In the genomic region with DNA sequence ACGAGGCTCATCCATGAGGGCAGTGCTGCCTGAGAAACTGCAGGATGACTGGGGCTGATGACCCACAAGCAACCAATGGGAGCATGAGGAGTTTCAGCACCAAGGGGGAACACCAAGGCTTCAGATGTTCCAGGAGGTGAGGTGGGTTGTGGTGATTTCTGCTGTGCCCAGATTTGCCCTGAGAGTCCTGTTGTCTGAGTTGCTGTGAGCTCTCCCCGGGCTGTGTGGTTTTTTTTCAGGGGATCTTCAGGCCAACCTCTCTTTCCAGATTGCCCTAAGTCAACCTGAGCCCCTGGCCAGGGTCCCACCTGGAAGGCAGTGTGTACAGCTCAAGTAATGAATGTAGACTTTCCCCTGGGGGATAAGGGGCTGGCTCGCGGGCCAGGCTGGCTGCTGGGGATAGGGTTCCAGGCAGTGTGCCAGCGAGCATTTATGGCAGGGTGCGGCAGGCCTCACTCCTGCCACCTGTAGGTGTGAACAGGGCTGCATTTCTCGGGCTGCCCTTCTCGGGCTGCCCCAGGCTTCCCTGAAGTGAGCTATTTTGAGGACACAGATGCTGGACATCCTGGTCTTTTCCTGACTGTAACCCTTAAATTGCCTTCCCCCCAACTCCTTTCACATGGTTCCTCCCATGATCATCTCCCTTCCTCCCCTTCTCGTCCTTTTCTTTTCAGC, we compare ENCODE assay signal across 9 cellular contexts. TPM values are rescaled to one million over a fixed set of nuclear protein-coding genes. Genes with fewer than 3 reads are reported as not detected.
DNase-seq lines count a peak whose midpoint lies in the region; ATAC-seq and TF ChIP-seq lines count a peak whose summit lies in the region.
"Had no signal": no experiment of that assay in that cellular context is flagged by ENCODE, and none has a peak within 500 bp of the region (broad histone marks: within the 10 kb centered on the region; RNA-seq: fewer than 3 reads in every experiment).

No MANE protein-coding gene starts in this region.

- no peak overlapping the region for H3K4me2 ChIP-seq in KMS-11

- no peaks in the 10 kb centered on the region; the same call in 1 of the 2 replicates for H3K27me3 ChIP-seq in KMS-11 (ENCODE audit: insufficient read depth, low read depth)

- no peak overlapping the region for H3K4me3 Mint-ChIP-seq in stimulated activated effector memory CD8-positive, alpha-beta T cell treated with anti-CD3 and anti-CD28 coated beads, Interleukin-12 subunit alpha, Interleukin-12 subunit beta, amount 100 ng/mL, for 72 hours

- no peak overlapping the region for H3K27ac ChIP-seq in KMS-11
- H3K27ac ChIP-seq: SK-N-MC had no signal

- no peaks in the 10 kb centered on the region for H3K36me3 Mint-ChIP-seq in stimulated activated effector memory CD8-positive, alpha-beta T cell treated with anti-CD3 and anti-CD28 coated beads, Interleukin-12 subunit alpha, Interleukin-12 subunit beta, amount 100 ng/mL, for 72 hours

- intact Hi-C loops in Right ventricle myocardium superior (cut with DNase I) = loop anchor here (10.0 kb wide), 1 partner anchor 70 kb away; no protein-coding TSS in a partner anchor

- H3K9ac ChIP-seq in KMS-11 = no peak overlapping the region

- no peaks in the 10 kb centered on the region for H3K79me2 ChIP-seq in KMS-11 (ENCODE audit: insufficient read depth, low read depth)

- H3K9me3 Mint-ChIP-seq in stimulated activated effector memory CD8-positive, alpha-beta T cell treated with anti-CD3 and anti-CD28 coated beads, Interleukin-12 subunit alpha, Interleukin-12 subunit beta, amount 100 ng/mL, for 72 hours = no peaks in the 10 kb centered on the region

- no peak overlapping the region for H3K27ac Mint-ChIP-seq in stimulated activated effector memory CD8-positive, alpha-beta T cell treated with anti-CD3 and anti-CD28 coated beads, Interleukin-12 subunit alpha, Interleukin-12 subunit beta, amount 100 ng/mL, for 72 hours

- no peak overlapping the region for H3K4me3 ChIP-seq in KMS-11 (IDR thresholded peaks at IDR 0.05; ENCODE audit: insufficient read depth, low read depth, low read length)
- H3K4me3 ChIP-seq: SK-N-MC had no signal

- DNase-seq in ELF-1 (ENCODE audit: low read depth, low spot score) (peak; percentile 75), SK-N-DZ (ENCODE audit: low spot score) (peak; percentile 74), Right ventricle myocardium superior (peak; percentile 72), T1000 (lab: John Stamatoyannopoulos, UW) (no peak), NOMO-1 (lab: John Stamatoyannopoulos, UW; ENCODE audit: unreplicated experiment in 2 of 2) (no peak)
- no peak for DNase-seq in stimulated activated effector memory CD8-positive, alpha-beta T cell treated with anti-CD3 and anti-CD28 coated beads, Interleukin-12 subunit alpha, Interleukin-12 subunit beta, amount 100 ng/mL, for 72 hours (ENCODE audit: low spot score in 2 of 2)

- no peaks in the 10 kb centered on the region for H3K4me1 ChIP-seq in KMS-11 (ENCODE audit: low read depth, poor library complexity, severe bottlenecking)

- H3K36me3 ChIP-seq in KMS-11 (ENCODE audit: insufficient read depth) = no peaks in the 10 kb centered on the region

- no peaks in the 10 kb centered on the region for H4K20me1 ChIP-seq in KMS-11 (ENCODE audit: insufficient read depth)

- ATAC-seq in Right ventricle myocardium superior (ENCODE audit: poor library complexity) = peak; percentile 94
- ATAC-seq in stimulated activated effector memory CD8-positive, alpha-beta T cell treated with anti-CD3 and anti-CD28 coated beads, Interleukin-12 subunit alpha, Interleukin-12 subunit beta, amount 100 ng/mL, for 72 hours = peak; percentile 71
- no peak for ATAC-seq in GM19395 (IDR thresholded peaks at IDR 0.05; ENCODE audit: unreplicated experiment)

- no peak overlapping the region for H2AFZ ChIP-seq in KMS-11 (ENCODE audit: low read depth)

- 0 out of 2 replicates have a peak, but pooled peaks have one; percentile 17 for TF ChIP-seq CTCF in KMS-11 (conservative IDR thresholded peaks at IDR 0.05; ENCODE audit: low read depth, low read length)

- H3K4me1 Mint-ChIP-seq in stimulated activated effector memory CD8-positive, alpha-beta T cell treated with anti-CD3 and anti-CD28 coated beads, Interleukin-12 subunit alpha, Interleukin-12 subunit beta, amount 100 ng/mL, for 72 hours = no peaks in the 10 kb centered on the region

RNA-seq across cellular contexts. Expression of gene SLC22A6, which starts 9.8 kb away (rescaled TPM):
- polyA plus RNA-seq in SK-N-DZ (2014; cell fraction: cytosol; rRNA removed) = not detected in 2 replicates
- not detected in 2 replicates for polyA plus RNA-seq in SK-N-DZ (2014; cell fraction: nucleus; rRNA removed)
- total RNA-seq in Right ventricle myocardium superior = not detected

RNA-seq across cellular contexts. Expression of gene SLC22A8, which starts 40.7 kb away (rescaled TPM):
- polyA plus RNA-seq in SK-N-DZ (2014; cell fraction: cytosol; rRNA removed) = not detected in 2 replicates
- 0.45 TPM in 1 of 2 replicates, not detected in the other for polyA plus RNA-seq in SK-N-DZ (2014; cell fraction: nucleus; rRNA removed)
- not detected for total RNA-seq in Right ventricle myocardium superior

RNA-seq across cellular contexts. Expression of gene CHRM1, which starts 53.8 kb away (rescaled TPM):
- polyA plus RNA-seq in SK-N-DZ (2014; cell fraction: cytosol; rRNA removed) = 1.3 and 1.8 TPM in 2 replicates
- 0.53 and 1.0 TPM in 2 replicates for polyA plus RNA-seq in SK-N-DZ (2014; cell fraction: nucleus; rRNA removed)
- not detected for total RNA-seq in Right ventricle myocardium superior

Comparison
In these comparisons a context has a peak if more than half of its experiments do, and no peak if none do; other contexts are left out.
1. DNase-seq: peak in ELF-1 (single experiment), SK-N-DZ (single experiment) and Right ventricle myocardium superior (single experiment); none in stimulated activated effector memory CD8-positive, alpha-beta T cell treated with anti-CD3 and anti-CD28 coated beads, Interleukin-12 subunit alpha, Interleukin-12 subunit beta, amount 100 ng/mL, for 72 hours (0 of 2), T1000 (single experiment) and NOMO-1 (0 of 2).